In genomic region chr4:155672342-155672741, GRCh38 we compare ENCODE assay signal across 21 cellular contexts. TPM values are rescaled to one million over a fixed set of nuclear protein-coding genes. Genes with fewer than 3 reads are reported as not detected.
DNase-seq lines count a peak whose midpoint lies in the region; ATAC-seq and TF ChIP-seq lines count a peak whose summit lies in the region.
"Had no signal": no experiment of that assay in that cellular context is flagged by ENCODE, and none has a peak within 500 bp of the region (broad histone marks: within the 10 kb centered on the region; RNA-seq: fewer than 3 reads in every experiment).

No MANE protein-coding gene starts in this region.

- 68% methylated on average over 2 of the region's 2 CpGs for WGBS in heart right ventricle, 2 donors
- WGBS in right cardiac atrium = 86% methylated on average over 2 of the region's 2 CpGs

- intact Hi-C loops in heart right ventricle (cut with DNase I) = loop anchor here in 3 of 10 donors (5.0 to 10.0 kb wide), 3 partner anchors 92 to 160 kb away; no protein-coding TSS in a partner anchor
- intact Hi-C loops in right cardiac atrium (cut with DNase I) = loop anchor here in 1 of 4 donors (10.0 kb wide), 1 partner anchor 112 kb away; no protein-coding TSS in a partner anchor

- DNase-seq in heart right ventricle (no peak), right cardiac atrium (no peak), BE2C (no peak), retina (no peak)
- DNase-seq: GF-D8; Kasumi-1; MV-4-11; NCI-H1417; NCI-H2029; NCI-H2171; NCI-H446; NCI-H69; NK-92 treated with Interleukin-12 subunit alpha and Interleukin-12 subunit beta, amount 100 ng/mL, for 24 hours; SIG-M5 had no signal

- H3K27ac ChIP-seq in heart right ventricle (peak overlapping the region in 6 of 10 donors; percentile 0 to 95 (median 30)), right cardiac atrium (ENCODE audit: low read length) (no peak overlapping the region), muscle layer of duodenum (ENCODE audit: low read length) (peak overlapping the region; percentile 21)
- H3K27ac ChIP-seq: A549, C4-2B had no signal

- peaks cover 0 to 9% (median 0%) of the 10 kb centered on the region in 9 donors for H3K36me3 ChIP-seq in heart right ventricle
- H3K36me3 ChIP-seq in muscle layer of duodenum (ENCODE audit: control insufficient read depth in 1 of 2, insufficient read depth in 2 of 2, low read length in 2 of 2) = no peaks in the 10 kb centered on the region
- peaks cover 3% of the 10 kb centered on the region; the same call in 1 of the 2 replicates for H3K36me3 ChIP-seq in BE2C

- no peak for TF ChIP-seq CTCF in heart right ventricle (IDR thresholded peaks at IDR 0.05)
- no peak for TF ChIP-seq CTCF in BE2C (IDR thresholded peaks at IDR 0.05; ENCODE audit: low read depth, low read length)

- H3K4me1 ChIP-seq in heart right ventricle = peaks cover 0 to 82% (median 43%) of the 10 kb centered on the region in 9 donors
- no peaks in the 10 kb centered on the region for H3K4me1 ChIP-seq in right cardiac atrium (ENCODE audit: control insufficient read depth, insufficient read depth, low read length)
- H3K4me1 ChIP-seq in muscle layer of duodenum (ENCODE audit: control insufficient read depth in 1 of 2, insufficient read depth in 2 of 2, low read length in 2 of 2) = peaks cover 0 to 11% of the 10 kb centered on the region in 2 donors
- H3K4me1 ChIP-seq in BE2C = peaks cover 29% of the 10 kb centered on the region
- H3K4me1 ChIP-seq: A549 had no signal

- ATAC-seq in heart right ventricle = no peak
- ATAC-seq in right cardiac atrium = no peak
- no peak for ATAC-seq in SK-N-SH treated with all-trans-retinoic acid at 6 μM for 48 hours
- ATAC-seq in HG02798 (IDR thresholded peaks at IDR 0.05; ENCODE audit: poor library complexity, unreplicated experiment) = no peak
- ATAC-seq: A549 had no signal

- H3K9me3 ChIP-seq in heart right ventricle (no peaks in the 10 kb centered on the region), right cardiac atrium (ENCODE audit: control insufficient read depth, low read length) (no peaks in the 10 kb centered on the region), muscle layer of duodenum (ENCODE audit: control insufficient read depth in 1 of 2, low read length in 2 of 2) (no peaks in the 10 kb centered on the region), BE2C (no peaks in the 10 kb centered on the region)
- H3K9me3 ChIP-seq: A549 had no signal

- H3K27me3 ChIP-seq in heart right ventricle = peaks cover 0 to 16% (median 0%) of the 10 kb centered on the region in 7 donors
- no peaks in the 10 kb centered on the region for H3K27me3 ChIP-seq in right cardiac atrium (ENCODE audit: control insufficient read depth, insufficient read depth)
- peaks cover 3% of the 10 kb centered on the region for H3K27me3 ChIP-seq in muscle layer of duodenum (ENCODE audit: low read depth, low read length)
- no peaks in the 10 kb centered on the region for H3K27me3 ChIP-seq in BE2C

- peak overlapping the region in 5 of 10 donors; percentile 1 to 81 (median 2) for H3K4me3 ChIP-seq in heart right ventricle
- H3K4me3 ChIP-seq in right cardiac atrium (ENCODE audit: low read length) = no peak overlapping the region
- peak overlapping the region; percentile 0 to 14 for H3K4me3 ChIP-seq in muscle layer of duodenum (ENCODE audit: low read depth in 1 of 2, low read length in 2 of 2)
- H3K4me3 ChIP-seq in BE2C (ENCODE audit: low read depth, low read length) = no peak overlapping the region
- H3K4me3 ChIP-seq: A549 had no signal

TF ChIP-seq in SK-N-SH treated with all-trans-retinoic acid at 6 μM for 48 hours, 23 proteins besides CTCF, POLR2A, EP300 and RAD21 (continues in another document):
- TF ChIP-seq ARNTL (CRISPR knock-in tag; IDR thresholded peaks at IDR 0.05; ENCODE audit: borderline replicate concordance, low read depth) = no peak
- TF ChIP-seq ZFP3 (CRISPR knock-in tag; IDR thresholded peaks at IDR 0.05) = no peak
- no peak for TF ChIP-seq PATZ1 (CRISPR knock-in tag; IDR thresholded peaks at IDR 0.05; ENCODE audit: borderline replicate concordance)
- no peak for TF ChIP-seq RARB (CRISPR knock-in tag; IDR thresholded peaks at IDR 0.05)
- TF ChIP-seq BACH2 (CRISPR knock-in tag; IDR thresholded peaks at IDR 0.05; ENCODE audit: borderline replicate concordance) = no peak
- TF ChIP-seq ZNF8 (CRISPR knock-in tag; IDR thresholded peaks at IDR 0.05) = no peak
- TF ChIP-seq GLIS3 (CRISPR knock-in tag; IDR thresholded peaks at IDR 0.05) = no peak
- TF ChIP-seq ZNF565 (CRISPR knock-in tag; conservative IDR thresholded peaks at IDR 0.05; ENCODE audit: low read depth) = no peak
- no peak for TF ChIP-seq POU6F1 (CRISPR knock-in tag; IDR thresholded peaks at IDR 0.05; ENCODE audit: borderline replicate concordance, low read depth)
- no peak for TF ChIP-seq OSR1 (CRISPR knock-in tag; IDR thresholded peaks at IDR 0.05)
- no peak for TF ChIP-seq TSHZ2 (CRISPR knock-in tag; IDR thresholded peaks at IDR 0.05)
- peak; percentile 38; the same call in 1 of the 2 replicates for TF ChIP-seq TCF4 (CRISPR knock-in tag; IDR thresholded peaks at IDR 0.05; ENCODE audit: borderline replicate concordance)
- TF ChIP-seq SNAI2 (CRISPR knock-in tag; IDR thresholded peaks at IDR 0.05) = no peak
- TF ChIP-seq ZNF70 (CRISPR knock-in tag; IDR thresholded peaks at IDR 0.05) = no peak
- no peak for TF ChIP-seq TOX (CRISPR knock-in tag; IDR thresholded peaks at IDR 0.05; ENCODE audit: borderline replicate concordance)
- TF ChIP-seq ESRRG (CRISPR knock-in tag; IDR thresholded peaks at IDR 0.05) = no peak
- no peak for TF ChIP-seq ZFP30 (CRISPR knock-in tag; IDR thresholded peaks at IDR 0.05)

RNA-seq across cellular contexts. Expression of gene GUCY1A1, which starts 5.7 kb away (rescaled TPM):
- 100 to 1,000 TPM in 1 of 10 donors, 10 to 100 TPM in 9; 45.0 to 101 (median 65.4) TPM for total RNA-seq in heart right ventricle
- polyA plus RNA-seq in heart right ventricle = 10 to 100 TPM in 1 of 2 donors, 1 to 10 TPM in 1; 6.7 to 13.8 TPM
- 10 to 100 TPM; 43.6 to 82.5 (median 64.3) TPM for total RNA-seq in right cardiac atrium
- 9.9 TPM for polyA plus RNA-seq in right cardiac atrium
- polyA plus RNA-seq in BE2C (2012; ENCODE audit: insufficient read depth, insufficient read length, low read depth) = 16.9 TPM
- total RNA-seq: OCI-LY7, RPMI7951 had no signal
- polyA plus RNA-seq: A549 had no signal

Comparison
In these comparisons a context has a peak if more than half of its experiments do, and no peak if none do; other contexts are left out.
1. H3K4me3 ChIP-seq: peak in muscle layer of duodenum (2 of 2); none in right cardiac atrium (single experiment) and BE2C (single experiment).